Comparison of ENCODE assay signal across 1 cellular context in genomic region chr5:97183100-97183929, GRCh38.
TF ChIP-seq lines count a peak whose summit lies in the region.

Gene RIOK2, minus strand, starts transcription at chr5:97183247. Its CDS starts 56 bp downstream, at chr5:97183191.

TF ChIP-seq in K562, 482 proteins besides CTCF, POLR2A, EP300 and RAD21 (continued from another document and continues in another):
- TF ChIP-seq ZNF764 (CRISPR knock-in tag; IDR thresholded peaks at IDR 0.05; ENCODE audit: low read depth) (no peak), RBM39 (optimal IDR thresholded peaks at IDR 0.05; ENCODE audit: low read depth, low read length) (no peak), KLF1 (tag; IDR thresholded peaks at IDR 0.05) (0 out of 2 replicates have a peak, but pooled peaks have one; percentile 37), ZNF12 (CRISPR knock-in tag; IDR thresholded peaks at IDR 0.05) (no peak), HCFC1 (IDR thresholded peaks at IDR 0.05; ENCODE audit: low read depth, low read length) (peak; percentile 62), KLF6 (CRISPR knock-in tag; IDR thresholded peaks at IDR 0.05; ENCODE audit: borderline replicate concordance) (no peak), ZFP36 (IDR thresholded peaks at IDR 0.05; ENCODE audit: low read depth, low read length, partially characterized antibody) (peak; percentile 12), CHD1 (IDR thresholded peaks at IDR 0.05; ENCODE audit: low read length) (no peak), ARNT (IDR thresholded peaks at IDR 0.05) (peak in 1 of 2 experiments; percentile 98; a peak in 3 of 4 replicates), TAL1 (IDR thresholded peaks at IDR 0.05) (peak; percentile 25; the same call in 1 of the 2 replicates), MAFF (IDR thresholded peaks at IDR 0.05; ENCODE audit: low read length) (no peak; the same call in 1 of the 2 replicates), CBX3 (IDR thresholded peaks at IDR 0.05; ENCODE audit: borderline replicate concordance in 1 of 2, low read length in 2 of 2) (peak in 1 of 2 experiments; percentile 93; a peak in 2 of 3 replicates), PBX2 (CRISPR knock-in tag; IDR thresholded peaks at IDR 0.05; ENCODE audit: low read depth) (no peak), PBX2 (tag; conservative IDR thresholded peaks at IDR 0.05; ENCODE audit: low read depth) (0 out of 2 replicates have a peak, but pooled peaks have one; percentile 5), MXI1 (IDR thresholded peaks at IDR 0.05; ENCODE audit: low read depth, low read length) (peak; percentile 52), CHAMP1 (IDR thresholded peaks at IDR 0.05) (0 out of 2 replicates have a peak, but pooled peaks have one; percentile 53), CUX1 (CRISPR knock-in tag; IDR thresholded peaks at IDR 0.05) (0 out of 2 replicates have a peak, but pooled peaks have one; percentile 26), ATF1 (CRISPR knock-in tag; IDR thresholded peaks at IDR 0.05) (no peak), ATF1 (tag; IDR thresholded peaks at IDR 0.05) (peak; percentile 95), FOXP1 (CRISPR knock-in tag; IDR thresholded peaks at IDR 0.05) (peak; percentile 64; the same call in 1 of the 2 replicates), TFAP4 (CRISPR knock-in tag; IDR thresholded peaks at IDR 0.05; ENCODE audit: borderline replicate concordance) (peak; percentile 73), CHD2 (IDR thresholded peaks at IDR 0.05; ENCODE audit: low read depth, low read length) (no peak), ARID4B (CRISPR knock-in tag; IDR thresholded peaks at IDR 0.05) (no peak), MAX (CRISPR knock-in tag; IDR thresholded peaks at IDR 0.05) (peak; percentile 95), RBM25 (IDR thresholded peaks at IDR 0.05; ENCODE audit: low read depth, low read length, severe bottlenecking) (peak; percentile 72), ATF3 (IDR thresholded peaks at IDR 0.05) (peak; percentile 35), ATF3 (CRISPR knock-in tag; conservative IDR thresholded peaks at IDR 0.05) (no peak), ARID3B (CRISPR knock-in tag; IDR thresholded peaks at IDR 0.05; ENCODE audit: borderline replicate concordance) (no peak), ZBTB11 (CRISPR knock-in tag; IDR thresholded peaks at IDR 0.05) (peak in 2 of 3 experiments; percentile 34 to 92; a peak in 4 of 6 replicates), TCF7 (IDR thresholded peaks at IDR 0.05; ENCODE audit: borderline replicate concordance) (0 out of 2 replicates have a peak, but pooled peaks have one; percentile 14)
